11 cellular contexts compared by ENCODE assay signal in genomic region chr5:149450199-149450598, GRCh38.
DNase-seq lines count a peak whose midpoint lies in the region; ATAC-seq, FAIRE-seq and TF ChIP-seq lines count a peak whose summit lies in the region.
"Had no signal": no experiment of that assay in that cellular context is flagged by ENCODE, and none has a peak within 500 bp of the region (broad histone marks: within the 10 kb centered on the region; RNA-seq: fewer than 3 reads in every experiment).

No MANE protein-coding gene starts in this region.

- no peaks in the 10 kb centered on the region for H3K9me3 ChIP-seq in HepG2 (ENCODE audit: low read length)

- intact Hi-C loops in HepG2 (cut with micrococcal nuclease; ENCODE audit: unreplicated experiment): no loop called here

- peaks cover 83% of the 10 kb centered on the region for H3K4me1 ChIP-seq in HepG2 (ENCODE audit: insufficient read depth, low read length)

- H2AFZ ChIP-seq in HepG2 (ENCODE audit: low read length): no peak overlapping the region

- BruUV-seq in HepG2 (replicated peaks; lab: Mats Ljungman, UMichigan): no TSS peak

- no peaks in the 10 kb centered on the region for H3K27me3 ChIP-seq in HepG2 (ENCODE audit: control insufficient read depth in 1 of 2, insufficient read depth in 2 of 2, low read length in 2 of 2)

- no peak overlapping the region for H3K4me2 ChIP-seq in HepG2 (ENCODE audit: low read depth, low read length)

- no peak overlapping the region for H3K4me3 ChIP-seq in choroid plexus epithelial cell (ENCODE audit: low read depth, low read length)
- H3K4me3 ChIP-seq in HepG2 (replicated peaks in 1 of 3; ENCODE audit: insufficient read depth in 1 of 3, low read depth in 2 of 3, low read length in 3 of 3): no peak overlapping the region
- no peak overlapping the region for H3K4me3 ChIP-seq in skin epidermis

- no peak for TF ChIP-seq RAD21 in HepG2 (CRISPR knock-in tag; IDR thresholded peaks at IDR 0.05)

- FAIRE-seq in HepG2 (lab: Jason Lieb, UNC): no peak

- no CpG with 5 or more reads among the region's 3 CpGs for WGBS in HepG2 (ENCODE audit: low lambda C conversion rate)

- TF ChIP-seq CTCF in choroid plexus epithelial cell (conservative IDR thresholded peaks at IDR 0.05; ENCODE audit: low read depth, low read length) (no peak), HepG2 (CRISPR knock-in tag; IDR thresholded peaks at IDR 0.05) (no peak), omental fat pad (IDR thresholded peaks at IDR 0.05) (no peak)

- no peaks in the 10 kb centered on the region for H4K20me1 ChIP-seq in HepG2 (ENCODE audit: insufficient read depth, low read length)

- H3K9ac ChIP-seq in HepG2 (ENCODE audit: insufficient read depth, low read depth, low read length): no peak overlapping the region

- no peak for TF ChIP-seq POLR2A in HepG2 (IDR thresholded peaks at IDR 0.05; ENCODE audit: insufficient read depth in 1 of 2, low read depth in 2 of 2, low read length in 2 of 2)

- in situ Hi-C loops in HepG2 (cut with HindIII; ENCODE audit: extremely low pct_ligation_motif_present, low pct_unique_long_range_greater_than_20kb): loop anchor here (5.0 kb wide), 1 partner anchor 102 kb away; the partner anchor contains the start of gene CSNK1A1

- DNase-seq in HCEC 1CT: peak; percentile 60
- DNase-seq in choroid plexus epithelial cell (ENCODE audit: low read depth): peak; percentile 84
- DNase-seq in HepG2 (ENCODE audit: low spot score): no peak
- no peak for DNase-seq in omental fat pad (ENCODE audit: low spot score)
- no peak for DNase-seq in cerebellum (ENCODE audit: low spot score)
- no peak for DNase-seq in activated CD4-positive, CD25-positive, alpha-beta regulatory T cell treated with anti-CD3 and anti-CD28 coated beads, Interleukin-2, amount 50 U/mL, for 72 hours
- DNase-seq: CD4-positive, CD25-positive, alpha-beta regulatory T cell; NCI-H526 treated with DMSO at 0.1 percent for 48 hours had no signal

- ATAC-seq in HepG2 (no peak), omental fat pad (ENCODE audit: low FRiP score) (no peak), GM19351 (IDR thresholded peaks at IDR 0.05; ENCODE audit: unreplicated experiment) (no peak)
- ATAC-seq: stimulated activated effector memory CD8-positive, alpha-beta T cell treated with anti-CD3 and anti-CD28 coated beads, Interleukin-12 subunit alpha, Interleukin-12 subunit beta, amount 100 ng/mL, for 72 hours had no signal

- H3K27ac ChIP-seq in HepG2 (ENCODE audit: extremely low read length, insufficient read depth, low read length): peak overlapping the region; percentile 31
- peak overlapping the region in 17 of 21 experiments; percentile 12 to 87 (median 61) for H3K27ac ChIP-seq in skin epidermis

- no peaks in the 10 kb centered on the region for H3K79me2 ChIP-seq in HepG2 (ENCODE audit: insufficient read depth, low read length)

- no peak for TF ChIP-seq EP300 in HepG2 (IDR thresholded peaks at IDR 0.05; ENCODE audit: low read depth in 2 of 2, low read length in 2 of 2)
- TF ChIP-seq EP300 in HepG2 (CRISPR knock-in tag; IDR thresholded peaks at IDR 0.05; ENCODE audit: borderline replicate concordance): no peak

- no peaks in the 10 kb centered on the region for H3K36me3 ChIP-seq in HepG2 (replicated peaks in 1 of 2; ENCODE audit: control insufficient read depth in 1 of 2, insufficient read depth in 2 of 2, low read length in 2 of 2)

- CTCF ChIA-PET in HepG2 (lab: Yijun Ruan, JAX; ENCODE audit: low intra/inter-chr PET ratio, low total read pairs): no interaction called here

- POLR2A ChIA-PET in HepG2 (lab: Yijun Ruan, JAX): interaction anchor here (1.3 kb wide), 1 partner anchor 24 kb away, joined by 3 read pairs; no protein-coding TSS in a partner anchor

TF ChIP-seq in HepG2, 621 proteins besides CTCF, POLR2A, EP300 and RAD21 (continues in another document):
- TF ChIP-seq ZBTB38 (CRISPR knock-in tag; IDR thresholded peaks at IDR 0.05): no peak
- no peak for TF ChIP-seq ZNF225 (CRISPR knock-in tag; IDR thresholded peaks at IDR 0.05)
- no peak for TF ChIP-seq PLSCR1 (CRISPR knock-in tag; IDR thresholded peaks at IDR 0.05; ENCODE audit: borderline replicate concordance)
- TF ChIP-seq E2F1 (CRISPR knock-in tag; IDR thresholded peaks at IDR 0.05): no peak
- TF ChIP-seq ZNF207 (IDR thresholded peaks at IDR 0.05; ENCODE audit: borderline replicate concordance): no peak
- no peak for TF ChIP-seq ZBTB44 (CRISPR knock-in tag; IDR thresholded peaks at IDR 0.05)
- no peak for TF ChIP-seq CCDC6 (CRISPR knock-in tag; IDR thresholded peaks at IDR 0.05)
- TF ChIP-seq MTA3 (CRISPR knock-in tag; IDR thresholded peaks at IDR 0.05): no peak
- TF ChIP-seq ZNF646 (CRISPR knock-in tag; IDR thresholded peaks at IDR 0.05): no peak

Comparison
In these comparisons a context has a peak if more than half of its experiments do, and no peak if none do; other contexts are left out.
1. DNase-seq: peak in HCEC 1CT (single experiment) and choroid plexus epithelial cell (single experiment); none in HepG2 (single experiment), omental fat pad (single experiment), cerebellum (single experiment) and activated CD4-positive, CD25-positive, alpha-beta regulatory T cell treated with anti-CD3 and anti-CD28 coated beads, Interleukin-2, amount 50 U/mL, for 72 hours (single experiment).